8 cellular contexts compared by ENCODE assay signal in genomic region chr13:98868932-98869331, GRCh38.
"Had no signal": no experiment of that assay in that cellular context is flagged by ENCODE, and none has a peak within 500 bp of the region (broad histone marks: within the 10 kb centered on the region; RNA-seq: fewer than 3 reads in every experiment).

No MANE protein-coding gene starts in this region.

- DNase-seq: GM23248, GOT3, H7, HFFc6 had no signal

- H2AFZ ChIP-seq: GM23248 had no signal

- H3K4me3 ChIP-seq: GM23248, HAP-1 had no signal

- H3K4me3 Mint-ChIP-seq: HFFc6 had no signal

- H3K36me3 ChIP-seq: HAP-1 had no signal

- H3K27ac ChIP-seq: GM23248, HL-60, KMS-11 had no signal

- H3K27ac Mint-ChIP-seq: HFFc6 had no signal

- H3K4me2 ChIP-seq: KMS-11 had no signal

- ATAC-seq: HCT116 had no signal

- H3K9me3 ChIP-seq: HAP-1 had no signal

- H3K9ac ChIP-seq: GM23248, KMS-11 had no signal
